8 cellular contexts compared by ENCODE assay signal in the genomic region with DNA sequence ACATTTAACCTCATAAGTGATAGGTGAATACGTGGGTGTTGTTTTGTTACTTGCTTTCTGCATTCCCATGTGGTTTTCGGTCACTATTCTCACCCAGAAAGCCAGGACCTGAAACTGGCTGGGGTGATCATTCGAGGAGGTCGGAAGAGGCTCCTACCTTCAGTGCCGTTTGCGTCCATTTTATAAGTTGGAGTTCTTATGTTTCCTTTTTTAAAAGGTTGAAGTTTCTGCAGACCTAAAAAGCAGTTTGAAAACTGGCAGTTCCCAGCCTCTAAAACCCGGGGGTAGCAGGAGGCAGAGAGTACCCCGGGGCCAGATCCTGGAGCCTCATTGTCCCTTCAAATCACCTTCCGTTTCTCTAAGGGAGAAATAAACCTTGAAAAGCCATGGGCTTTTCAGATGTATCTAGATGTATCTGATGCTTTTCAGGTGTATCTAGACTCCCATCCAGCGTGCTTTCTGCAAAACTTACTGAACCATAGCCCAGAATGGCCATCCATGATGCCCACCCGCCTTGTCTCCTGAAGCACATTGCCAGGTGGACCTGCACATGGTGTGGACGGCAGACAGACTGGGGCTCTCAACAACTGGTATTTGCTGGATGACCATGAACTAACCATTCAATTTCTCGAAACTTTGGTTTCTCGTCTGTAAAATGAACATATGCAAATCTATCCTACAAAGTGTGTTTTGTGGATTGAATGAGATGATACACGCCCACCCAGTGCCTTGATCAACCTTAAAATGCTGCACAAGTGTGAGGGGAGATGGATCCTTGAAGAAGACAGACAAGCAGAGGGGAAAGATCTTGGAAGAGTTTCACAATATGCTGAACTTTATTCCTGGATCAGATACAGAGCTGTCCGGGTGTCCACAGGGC. TPM values are rescaled to one million over a fixed set of nuclear protein-coding genes. Genes with fewer than 3 reads are reported as not detected.
DNase-seq lines count a peak whose midpoint lies in the region; ATAC-seq and TF ChIP-seq lines count a peak whose summit lies in the region.

No MANE protein-coding gene starts in this region.

- TF ChIP-seq POLR2A in testis (IDR thresholded peaks at IDR 0.05), result no peak

- intact Hi-C loops in activated CD4-positive, alpha-beta T cell treated with anti-CD3 and anti-CD28 coated beads, Interleukin-2, amount 10 ng/mL, durations not matched to agents 24 days and 14 days (cut with micrococcal nuclease), result loop anchor here (1.0 to 5.0 kb wide), 3 partner anchors 10 to 378 kb away; no protein-coding TSS in a partner anchor
- intact Hi-C loops in testis (cut with DNase I; ENCODE audit: low total_unique reads), result no loop called here

- peaks cover 22% of the 10 kb centered on the region for H3K4me1 ChIP-seq in testis

- DNase-seq in activated CD4-positive, alpha-beta T cell treated with anti-CD3 and anti-CD28 coated beads, Interleukin-2, amount 10 ng/mL, durations not matched to agents 24 days and 14 days, result peak; percentile 76
- no peak for DNase-seq in activated CD4-positive, alpha-beta T cell treated with anti-CD3 and anti-CD28 coated beads for 4 hours
- peak; percentile 55 to 56 for DNase-seq in activated T-cell treated with anti-CD3 and anti-CD28 coated beads, Interleukin-2, amount 50 U/mL, for 48 hours
- DNase-seq in immature natural killer cell (no peak), testis (no peak), NCI-H146 (lab: John Stamatoyannopoulos, UW) (no peak), NCI-H2171 (lab: John Stamatoyannopoulos, UW) (no peak)

- H3K27me3 ChIP-seq in testis, result no peaks in the 10 kb centered on the region

- peaks cover 71% of the 10 kb centered on the region for H3K4me1 Mint-ChIP-seq in activated CD4-positive, alpha-beta T cell treated with anti-CD3 and anti-CD28 coated beads, Interleukin-2, amount 10 ng/mL, durations not matched to agents 24 days and 14 days
- peaks cover 81 to 91% of the 10 kb centered on the region in 2 donors for H3K4me1 Mint-ChIP-seq in immature natural killer cell

- H3K36me3 Mint-ChIP-seq in activated CD4-positive, alpha-beta T cell treated with anti-CD3 and anti-CD28 coated beads, Interleukin-2, amount 10 ng/mL, durations not matched to agents 24 days and 14 days (ENCODE audit: low read depth), result peaks cover 67% of the 10 kb centered on the region
- peaks cover 13 to 28% (median 16%) of the 10 kb centered on the region in 3 donors for H3K36me3 Mint-ChIP-seq in immature natural killer cell

- H3K27me3 Mint-ChIP-seq in activated CD4-positive, alpha-beta T cell treated with anti-CD3 and anti-CD28 coated beads, Interleukin-2, amount 10 ng/mL, durations not matched to agents 24 days and 14 days, result no peaks in the 10 kb centered on the region
- H3K27me3 Mint-ChIP-seq in immature natural killer cell (ENCODE audit: low read depth in 3 of 3), result peaks cover 2 to 12% (median 6%) of the 10 kb centered on the region in 3 donors

- H3K9me3 ChIP-seq in testis, result no peaks in the 10 kb centered on the region

- no peak for ATAC-seq in GM18907 (IDR thresholded peaks at IDR 0.05; ENCODE audit: unreplicated experiment)

- no peak overlapping the region for H3K27ac ChIP-seq in testis

- no peak for TF ChIP-seq CTCF in testis (IDR thresholded peaks at IDR 0.05)

- H3K4me3 ChIP-seq in testis, result peak overlapping the region; percentile 66 to 79

- WGBS in testis, 2 donors, result 61 to 71% methylated on average over 16 of the region's 16 CpGs

- H3K9me3 Mint-ChIP-seq in activated CD4-positive, alpha-beta T cell treated with anti-CD3 and anti-CD28 coated beads, Interleukin-2, amount 10 ng/mL, durations not matched to agents 24 days and 14 days, result no peaks in the 10 kb centered on the region
- no peaks in the 10 kb centered on the region for H3K9me3 Mint-ChIP-seq in immature natural killer cell

- H3K36me3 ChIP-seq in testis (ENCODE audit: low read depth, missing control alignments), result no peaks in the 10 kb centered on the region

- peak overlapping the region; percentile 99 for H3K27ac Mint-ChIP-seq in activated CD4-positive, alpha-beta T cell treated with anti-CD3 and anti-CD28 coated beads, Interleukin-2, amount 10 ng/mL, durations not matched to agents 24 days and 14 days
- H3K27ac Mint-ChIP-seq in immature natural killer cell, result peak overlapping the region; percentile 95 to 100 (median 98)

- H3K4me3 Mint-ChIP-seq in activated CD4-positive, alpha-beta T cell treated with anti-CD3 and anti-CD28 coated beads, Interleukin-2, amount 10 ng/mL, durations not matched to agents 24 days and 14 days, result peak overlapping the region; percentile 97
- peak overlapping the region; percentile 95 to 100 (median 98) for H3K4me3 Mint-ChIP-seq in immature natural killer cell

RNA-seq across cellular contexts. Expression of a gene that starts 1.3 kb away (rescaled TPM):
- total RNA-seq in activated CD4-positive, alpha-beta T cell treated with anti-CD3 and anti-CD28 coated beads, Interleukin-2, amount 10 ng/mL, durations not matched to agents 24 days and 14 days, result 208 and 214 TPM in 2 replicates
- 100 to 1,000 TPM in 1 of 3 donors, 10 to 100 TPM in 2; 18.2 to 151 (median 32.8) TPM for polyA plus RNA-seq in immature natural killer cell
- 10 to 100 TPM; 12.0 to 14.9 TPM for total RNA-seq in testis
- 10.3 TPM for polyA plus RNA-seq in testis (ENCODE audit: insufficient read depth, low read depth, low replicate concordance)

RNA-seq across cellular contexts. Expression of a gene that starts 28.9 kb away (rescaled TPM):
- total RNA-seq in activated CD4-positive, alpha-beta T cell treated with anti-CD3 and anti-CD28 coated beads, Interleukin-2, amount 10 ng/mL, durations not matched to agents 24 days and 14 days, result not detected in 2 replicates
- polyA plus RNA-seq in immature natural killer cell (under 1 TPM in 1 of 3 donors, not detected in 2; 0.22 TPM), testis (ENCODE audit: insufficient read depth, low read depth, low replicate concordance) (0.69 TPM)
- under 1 TPM; 0.24 to 0.50 TPM for total RNA-seq in testis

RNA-seq across cellular contexts. Expression of a gene that starts 58.7 kb away (rescaled TPM):
- total RNA-seq in activated CD4-positive, alpha-beta T cell treated with anti-CD3 and anti-CD28 coated beads, Interleukin-2, amount 10 ng/mL, durations not matched to agents 24 days and 14 days, result 155 and 164 TPM in 2 replicates
- polyA plus RNA-seq in immature natural killer cell (100 to 1,000 TPM in 2 of 3 donors, 10 to 100 TPM in 1; 89.0 to 157 (median 120) TPM), testis (ENCODE audit: insufficient read depth, low read depth, low replicate concordance) (88.9 TPM)
- total RNA-seq in testis, result 10 to 100 TPM; 68.0 to 90.8 TPM

Comparison
In these comparisons a context has a peak if more than half of its experiments do, and no peak if none do; other contexts are left out.
1. DNase-seq: peak in activated CD4-positive, alpha-beta T cell treated with anti-CD3 and anti-CD28 coated beads, Interleukin-2, amount 10 ng/mL, durations not matched to agents 24 days and 14 days (single experiment) and activated T-cell treated with anti-CD3 and anti-CD28 coated beads, Interleukin-2, amount 50 U/mL, for 48 hours (2 of 2); none in activated CD4-positive, alpha-beta T cell treated with anti-CD3 and anti-CD28 coated beads for 4 hours (0 of 2), immature natural killer cell (0 of 3), testis (single experiment), NCI-H146 (single experiment) and NCI-H2171 (single experiment).
2. RNA of a gene that starts 1.3 kb away (total RNA-seq): 208 to 214 TPM in activated CD4-positive, alpha-beta T cell treated with anti-CD3 and anti-CD28 coated beads, Interleukin-2, amount 10 ng/mL, durations not matched to agents 24 days and 14 days; 12.0 to 14.9 TPM in testis; every median in the first group is over 10 times any median in the second.